20 cellular contexts compared by ENCODE assay signal in the genomic region with DNA sequence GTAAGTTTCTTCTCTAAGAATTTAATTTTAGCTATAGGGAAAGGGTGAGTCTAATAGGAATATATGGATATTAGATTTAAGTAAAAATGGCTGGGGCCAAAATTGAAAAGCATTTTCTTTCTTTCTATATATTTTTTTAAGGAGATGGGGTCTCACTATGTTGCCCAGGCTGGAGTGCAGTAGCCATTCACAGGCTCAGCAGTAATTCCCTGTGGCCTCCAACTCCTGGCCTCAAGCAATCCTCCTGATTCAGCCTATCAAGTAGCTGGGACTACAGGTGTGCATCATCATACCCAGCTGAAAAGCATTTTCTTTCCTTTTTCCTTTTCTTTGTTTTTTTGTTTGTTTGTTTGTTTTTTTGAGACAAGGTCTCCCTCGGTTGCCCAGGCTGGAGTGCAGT.
"Had no signal": no experiment of that assay in that cellular context is flagged by ENCODE, and none has a peak within 500 bp of the region (broad histone marks: within the 10 kb centered on the region; RNA-seq: fewer than 3 reads in every experiment).

No MANE protein-coding gene starts in this region.

- H3K27me3 Mint-ChIP-seq: activated CD4-positive, alpha-beta memory T cell treated with anti-CD3 and anti-CD28 coated beads, Interleukin-2, amount 10 ng/mL, durations not matched to agents 7 days and 5 days; naive B cell had no signal

- ATAC-seq: left lung had no signal

- H3K4me1 ChIP-seq: prostate gland had no signal

- H3K9me3 Mint-ChIP-seq: activated CD4-positive, alpha-beta memory T cell treated with anti-CD3 and anti-CD28 coated beads, Interleukin-2, amount 10 ng/mL, durations not matched to agents 7 days and 5 days; activated naive CD4-positive, alpha-beta T cell treated with anti-CD3 and anti-CD28 coated beads for 36 hours; naive B cell; T-helper 1 cell treated with Interleukin-12 subunit alpha and Interleukin-12 subunit beta and Interleukin-4 antibody, amounts not matched to agents 30 μg/mL and 1 μg/mL, for 36 hours had no signal

- H3K4me3 ChIP-seq: left lung, lung, prostate gland, right atrium auricular region, transverse colon had no signal

- H3K27ac ChIP-seq: left lung, prostate gland, transverse colon had no signal

- H3K27ac Mint-ChIP-seq: activated CD4-positive, alpha-beta memory T cell treated with anti-CD3 and anti-CD28 coated beads, Interleukin-2, amount 10 ng/mL, durations not matched to agents 7 days and 5 days; activated naive CD4-positive, alpha-beta T cell treated with anti-CD3 and anti-CD28 coated beads for 36 hours; T-helper 1 cell treated with Interleukin-12 subunit alpha and Interleukin-12 subunit beta and Interleukin-4 antibody, amounts not matched to agents 30 μg/mL and 1 μg/mL, for 36 hours had no signal

- H3K4me3 Mint-ChIP-seq: activated CD4-positive, alpha-beta memory T cell treated with anti-CD3 and anti-CD28 coated beads, Interleukin-2, amount 10 ng/mL, durations not matched to agents 7 days and 5 days; activated naive CD4-positive, alpha-beta T cell treated with anti-CD3 and anti-CD28 coated beads for 36 hours; naive B cell; T-helper 1 cell treated with Interleukin-12 subunit alpha and Interleukin-12 subunit beta and Interleukin-4 antibody, amounts not matched to agents 30 μg/mL and 1 μg/mL, for 36 hours had no signal

- DNase-seq: activated CD4-positive, alpha-beta memory T cell treated with anti-CD3 and anti-CD28 coated beads, Interleukin-2, amount 10 ng/mL, durations not matched to agents 7 days and 5 days; activated CD4-positive, alpha-beta T cell treated with anti-CD3 and anti-CD28 coated beads for 48 hours; activated CD4-positive, CD25-positive, alpha-beta regulatory T cell; activated effector memory CD4-positive, alpha-beta T cell treated with Interleukin-2 at 50 U/mL for 16 hours; activated naive CD4-positive, alpha-beta T cell treated with anti-CD3 and anti-CD28 coated beads for 36 hours; aorta; central memory CD4-positive, alpha-beta T cell; effector memory CD4-positive, alpha-beta T cell; foreskin melanocyte; hippocampal formation; kidney glomerular epithelial cell; left lung; naive B cell; stimulated activated CD4-positive, alpha-beta T cell treated with anti-CD3 and anti-CD28 coated beads, Interleukin-12 subunit alpha, Interleukin-12 subunit beta, amount 100 ng/mL, for 4 hours; stimulated activated CD4-positive, alpha-beta T cell treated with anti-CD3 and anti-CD28 coated beads, Interleukin-4, amount 100 ng/mL, for 4 hours; transverse colon had no signal

- H3K9me3 ChIP-seq: left lung, prostate gland, right atrium auricular region, transverse colon had no signal

- H3K27me3 ChIP-seq: left lung, right atrium auricular region, transverse colon had no signal
